Comparison of ENCODE assay signal across 8 cellular contexts in genomic region chr11:45885274-45885920, GRCh38. TPM values are rescaled to one million over a fixed set of nuclear protein-coding genes. Genes with fewer than 3 reads are reported as not detected.
DNase-seq lines count a peak whose midpoint lies in the region; ATAC-seq and TF ChIP-seq lines count a peak whose summit lies in the region.

Gene MAPK8IP1, plus strand, starts transcription at chr11:45885651. Its CDS starts 170 bp downstream, at chr11:45885821.

- H3K4ac ChIP-seq in neuronal stem cell (ENCODE audit: low read length): no peak within 1 kb of the TSS

- intact Hi-C loops in transverse colon (cut with DNase I; ENCODE audit: low total_unique reads): no loop called here

- H3K4me1 ChIP-seq in neuronal stem cell (ENCODE audit: control insufficient read depth in 2 of 2, insufficient read depth in 1 of 2, low read depth in 1 of 2, low read length in 2 of 2) (peaks cover 7% of the 10 kb centered on the region in 2 donors), transverse colon (peaks cover 0 to 12% (median 5%) of the 10 kb centered on the region in 4 donors)

- H3K27me3 ChIP-seq in neuronal stem cell (ENCODE audit: control insufficient read depth in 3 of 3, insufficient read depth in 3 of 3, low read depth in 1 of 3, low read length in 3 of 3): peaks cover 0 to 35% (median 13%) of the 10 kb centered on the region in 3 experiments
- H3K27me3 ChIP-seq in transverse colon: no peaks in the 10 kb centered on the region

- H3K23ac ChIP-seq in neuronal stem cell (ENCODE audit: low read depth, low read length, poor library complexity): peak within 1 kb of the TSS; percentile 51

- H4K91ac ChIP-seq in neuronal stem cell (ENCODE audit: low read depth, low read length, poor library complexity): no peak within 1 kb of the TSS

- H3K79me1 ChIP-seq in neuronal stem cell (ENCODE audit: low read depth, low read length): no peaks in the 10 kb centered on the region

- no peak within 1 kb of the TSS for H2BK5ac ChIP-seq in neuronal stem cell (ENCODE audit: low read length)

- peak within 1 kb of the TSS; percentile 61 for H3K9ac ChIP-seq in neuronal stem cell (ENCODE audit: low read depth, low read length, poor library complexity)

- no peak within 1 kb of the TSS for H2BK120ac ChIP-seq in neuronal stem cell (ENCODE audit: low read depth, low read length)

- no peak within 1 kb of the TSS for H3K27ac ChIP-seq in neuronal stem cell (replicated peaks; ENCODE audit: low read length)
- peak within 1 kb of the TSS in 1 of 4 donors; percentile 15 for H3K27ac ChIP-seq in transverse colon

- no peak within 1 kb of the TSS for H4K8ac ChIP-seq in neuronal stem cell (ENCODE audit: low read depth, low read length)

- peak; percentile 66 for ATAC-seq in HG03460 (IDR thresholded peaks at IDR 0.05; ENCODE audit: unreplicated experiment)

- TF ChIP-seq POLR2A in transverse colon (IDR thresholded peaks at IDR 0.05): no peak

- peak; percentile 36 for DNase-seq in SIG-M5 treated with dmso at 0.1 percent for 504 hours (lab: John Stamatoyannopoulos, UW; ENCODE audit: unreplicated experiment)
- DNase-seq in SIG-M5 (lab: John Stamatoyannopoulos, UW): no peak
- peak; percentile 54 for DNase-seq in OCI-M1 (lab: John Stamatoyannopoulos, UW)
- DNase-seq in activated T-helper 1 cell treated with anti-CD3 and anti-CD28 coated beads, Interleukin-2, amount 50 U/mL, for 16 hours (ENCODE audit: low read depth in 1 of 2, low spot score in 1 of 2): peak; percentile 13 to 38
- DNase-seq in fibroblast of villous mesenchyme (ENCODE audit: low read depth): peak; percentile 34
- peak; percentile 71 for DNase-seq in neuronal stem cell (ENCODE audit: low spot score)
- DNase-seq in transverse colon: peak; percentile 56

- peak within 1 kb of the TSS; percentile 40 for H2AK5ac ChIP-seq in neuronal stem cell (ENCODE audit: low read depth, low read length)

- H3K4me3 ChIP-seq in fibroblast of villous mesenchyme (ENCODE audit: low read depth, low read length): peak within 1 kb of the TSS; percentile 49
- H3K4me3 ChIP-seq in neuronal stem cell (ENCODE audit: low read length in 2 of 2): peak within 1 kb of the TSS; percentile 57 to 79
- peak within 1 kb of the TSS; percentile 11 to 63 (median 44) for H3K4me3 ChIP-seq in transverse colon

- TF ChIP-seq CTCF in fibroblast of villous mesenchyme (IDR thresholded peaks at IDR 0.05; ENCODE audit: insufficient read depth, low read depth, low read length) (no peak), transverse colon (IDR thresholded peaks at IDR 0.05) (no peak)

- H3K14ac ChIP-seq in neuronal stem cell (ENCODE audit: low read length): no peak within 1 kb of the TSS

- TF ChIP-seq EP300 in transverse colon (IDR thresholded peaks at IDR 0.05; ENCODE audit: low read depth): no peak

- peak within 1 kb of the TSS; percentile 78 for H3K18ac ChIP-seq in neuronal stem cell (ENCODE audit: low read length)

- peak within 1 kb of the TSS; percentile 93 for H2AFZ ChIP-seq in neuronal stem cell (ENCODE audit: low read length)

- in situ Hi-C loops in transverse colon (cut with MboI; ENCODE audit: low pct_ligation_motif_present in 1 of 4, low pct_unique_long_range_greater_than_20kb in 1 of 4, low sequenced_read_pairs in 3 of 4): no loop called here

- no peak within 1 kb of the TSS for H2BK12ac ChIP-seq in neuronal stem cell (ENCODE audit: low read length)

- H3K36me3 ChIP-seq in neuronal stem cell (replicated peaks in 1 of 2; ENCODE audit: control insufficient read depth in 2 of 2, insufficient read depth in 2 of 2, low read length in 2 of 2) (peaks cover 5 to 17% of the 10 kb centered on the region in 2 donors), transverse colon (peaks cover 0 to 9% (median 3%) of the 10 kb centered on the region in 4 donors)

- peak within 1 kb of the TSS; percentile 88 for H3K4me2 ChIP-seq in neuronal stem cell (ENCODE audit: insufficient read depth, low read length, poor library complexity, severe bottlenecking)

- no peak within 1 kb of the TSS for H2BK15ac ChIP-seq in neuronal stem cell (ENCODE audit: low read length)

- no peaks in the 10 kb centered on the region for H3K9me3 ChIP-seq in neuronal stem cell (replicated peaks in 1 of 2; ENCODE audit: control insufficient read depth in 2 of 2, insufficient read depth in 1 of 2, low read depth in 1 of 2, low read length in 2 of 2)
- no peaks in the 10 kb centered on the region for H3K9me3 ChIP-seq in transverse colon

- no CpG with 5 or more reads among the region's 73 CpGs for WGBS in neuronal stem cell (ENCODE audit: extremely low coverage in 2 of 2, insufficient read length in 2 of 2, insufficient replicate concordance in 1 of 2), 2 donors
- 14% methylated on average over 12 of the region's 73 CpGs; no CpG with 5 or more reads in 1 of the 2 donors for WGBS in transverse colon (ENCODE audit: low coverage in 1 of 2), 2 donors

RNA-seq across cellular contexts. Expression of gene MAPK8IP1, which starts in this region (rescaled TPM):
- total RNA-seq in fibroblast of villous mesenchyme (6.5 and 6.8 TPM in 2 replicates), transverse colon (10 to 100 TPM in 1 of 4 donors, 1 to 10 TPM in 3; 1.9 to 11.1 (median 2.6) TPM)
- polyA plus RNA-seq in neuronal stem cell (2013, experiment 1 of 2): 13.4 TPM
- 11.6 TPM for polyA plus RNA-seq in neuronal stem cell (2013, experiment 2 of 2)
